ENCODE assay signal across 1 cellular context in genomic region chr13:113291129-113291528, GRCh38.
TF ChIP-seq lines count a peak whose summit lies in the region.

No MANE protein-coding gene starts in this region.

TF ChIP-seq in H1, 55 proteins besides CTCF, POLR2A, EP300 and RAD21:
- TF ChIP-seq CREB1 (IDR thresholded peaks at IDR 0.05) (no peak), FOSL1 (IDR thresholded peaks at IDR 0.05; ENCODE audit: insufficient read depth, low read depth, low read length) (no peak), JUN (IDR thresholded peaks at IDR 0.05; ENCODE audit: low read depth, low read length) (no peak), RFX5 (IDR thresholded peaks at IDR 0.05; ENCODE audit: borderline replicate concordance, low read depth, low read length) (no peak), HDAC2 (IDR thresholded peaks at IDR 0.05; ENCODE audit: borderline replicate concordance in 1 of 2, low read depth in 2 of 2, low read length in 2 of 2) (no peak), SIN3A (conservative IDR thresholded peaks at IDR 0.05 in 1 of 2, IDR thresholded peaks at IDR 0.05 in 1 of 2; ENCODE audit: low read depth in 1 of 2, low read length in 2 of 2) (no peak), TEAD4 (IDR thresholded peaks at IDR 0.05; ENCODE audit: low read depth, low read length) (no peak), SAP30 (IDR thresholded peaks at IDR 0.05; ENCODE audit: insufficient read depth, insufficient replicate concordance, low read length) (no peak)
- TF ChIP-seq, protein P1, sequence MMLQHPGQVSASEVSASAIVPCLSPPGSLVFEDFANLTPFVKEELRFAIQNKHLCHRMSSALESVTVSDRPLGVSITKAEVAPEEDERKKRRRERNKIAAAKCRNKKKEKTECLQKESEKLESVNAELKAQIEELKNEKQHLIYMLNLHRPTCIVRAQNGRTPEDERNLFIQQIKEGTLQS (IDR thresholded peaks at IDR 0.05; ENCODE audit: insufficient read depth, low read depth, low read length), result no peak
TF ChIP-seq in H1: peak in this region for 0.
